ENCODE assay signal across 8 cellular contexts in the genomic region with DNA sequence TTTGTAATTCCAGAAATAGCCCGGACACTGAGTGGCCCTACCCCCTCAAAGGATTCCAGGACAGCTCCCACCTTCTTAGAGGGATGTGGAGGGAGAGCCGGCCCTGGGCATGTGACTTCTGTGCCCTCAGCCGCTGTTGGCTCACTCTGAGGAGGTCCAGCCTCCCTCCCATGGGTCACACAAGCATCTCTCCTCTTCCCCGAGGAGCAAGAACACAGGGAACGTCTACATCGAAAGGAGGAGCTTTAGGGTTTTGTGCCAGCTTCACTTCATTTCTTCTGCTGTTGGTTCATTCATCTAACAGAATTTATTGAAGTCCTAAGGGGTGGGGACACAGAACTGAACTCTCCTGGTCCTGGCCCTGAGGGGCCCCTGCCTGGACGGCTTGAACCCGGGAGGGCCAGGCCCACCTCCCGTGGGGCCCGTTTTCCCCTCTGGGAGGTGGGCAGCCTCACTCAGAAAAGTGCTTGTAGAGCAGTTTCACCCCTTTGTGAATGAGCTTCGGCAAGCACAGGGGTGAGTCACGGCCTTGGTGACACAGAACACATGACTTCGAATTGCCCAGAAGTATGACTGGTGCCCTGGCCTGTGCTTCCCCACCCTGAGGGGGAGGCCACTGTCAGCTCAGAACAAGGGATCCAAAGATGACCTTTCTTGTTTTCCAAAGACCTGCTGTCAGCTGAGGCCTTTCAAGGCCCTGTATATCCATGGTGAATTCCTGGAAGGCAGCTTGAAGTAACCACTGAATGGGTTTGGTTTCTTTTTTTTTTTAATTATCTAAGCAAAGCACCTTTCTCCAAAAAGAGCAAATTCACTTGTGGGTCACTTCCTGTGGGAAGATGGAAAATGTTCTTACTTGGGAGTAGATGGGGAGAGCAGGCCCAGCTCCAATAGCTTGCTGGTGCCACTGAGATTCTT.
A peak's percentile ranks its signal among the peaks of the same experiment; 100 is the strongest.
DNase-seq lines count a peak whose midpoint lies in the region.

No MANE protein-coding gene starts in this region.

- H3K27ac ChIP-seq in layer of hippocampus (ENCODE audit: low read depth, low read length) = peak overlapping the region; percentile 62

- H3K27me3 ChIP-seq in layer of hippocampus (ENCODE audit: control insufficient read depth, insufficient read depth, low read length) = no peaks in the 10 kb centered on the region

- DNase-seq in SIG-M5 treated with dmso at 0.1 percent for 504 hours (lab: John Stamatoyannopoulos, UW; ENCODE audit: unreplicated experiment) (peak; percentile 65), SIG-M5 (lab: John Stamatoyannopoulos, UW) (no peak), T1000 (lab: John Stamatoyannopoulos, UW) (peak; percentile 72), astrocyte of the hippocampus (ENCODE audit: low read depth, low spot score) (peak; percentile 87), NCI-H1105 (lab: John Stamatoyannopoulos, UW) (no peak), DMS153 treated with DMSO at 0.1 percent for 48 hours (lab: John Stamatoyannopoulos, UW; ENCODE audit: unreplicated experiment) (no peak)
- peak; percentile 43 to 54 (median 49) for DNase-seq in stimulated activated CD4-positive, alpha-beta T cell treated with anti-CD3 and anti-CD28 coated beads, TNF-alpha, amount 100 ng/mL, for 4 hours (ENCODE audit: low read depth in 3 of 3)

Comparison
In these comparisons a context has a peak if more than half of its experiments do, and no peak if none do; other contexts are left out.
1. DNase-seq: peak in SIG-M5 treated with dmso at 0.1 percent for 504 hours (single experiment), T1000 (single experiment), astrocyte of the hippocampus (single experiment) and stimulated activated CD4-positive, alpha-beta T cell treated with anti-CD3 and anti-CD28 coated beads, TNF-alpha, amount 100 ng/mL, for 4 hours (3 of 3); none in SIG-M5 (single experiment), NCI-H1105 (single experiment) and DMS153 treated with DMSO at 0.1 percent for 48 hours (single experiment).